In the genomic region with DNA sequence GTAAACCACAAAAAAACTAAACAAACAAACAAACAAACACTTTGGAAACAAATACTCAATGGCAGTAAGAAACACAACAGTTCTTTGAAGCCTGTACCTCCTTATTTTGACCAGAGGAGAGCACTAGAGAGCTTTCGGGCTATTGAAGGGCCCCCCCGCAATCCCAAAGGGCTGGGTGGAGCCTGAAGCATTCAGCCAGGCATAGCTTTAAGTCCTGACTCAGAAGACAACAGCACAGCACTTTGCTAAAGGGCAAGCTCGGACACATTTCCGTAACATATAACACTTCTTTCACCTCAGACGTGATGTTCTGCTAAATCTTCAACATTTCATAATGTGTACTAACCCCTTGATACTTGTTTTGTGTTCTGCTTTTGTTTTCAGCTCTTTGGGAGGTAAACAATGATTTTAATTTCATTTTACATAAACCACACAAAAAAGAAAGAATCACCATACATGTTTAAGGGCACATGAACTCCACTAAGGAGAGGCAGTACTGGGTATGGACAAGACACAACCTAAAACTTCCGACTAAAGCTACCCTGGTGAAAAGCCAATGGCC, we compare ENCODE assay signal across 8 cellular contexts. TPM values are rescaled to one million over a fixed set of nuclear protein-coding genes. Genes with fewer than 3 reads are reported as not detected.
A peak's percentile ranks its signal among the peaks of the same experiment; 100 is the strongest.
DNase-seq lines count a peak whose midpoint lies in the region; ATAC-seq and TF ChIP-seq lines count a peak whose summit lies in the region.

No MANE protein-coding gene starts in this region.

- no peaks in the 10 kb centered on the region for H3K36me3 ChIP-seq in tibial artery

- no peaks in the 10 kb centered on the region for H3K27me3 ChIP-seq in tibial artery

- intact Hi-C loops in tibial artery (cut with DNase I; ENCODE audit: low total_unique reads) = loop anchor here (5.0 to 10.0 kb wide), 4 partner anchors 52 to 360 kb away; no protein-coding TSS in a partner anchor

- H3K4me3 ChIP-seq in epithelial cell of proximal tubule (ENCODE audit: low read depth, low read length) (peak overlapping the region; percentile 33), tibial artery (peak overlapping the region; percentile 11 to 31)

- peak; percentile 99 for TF ChIP-seq CTCF in C4-2B (conservative IDR thresholded peaks at IDR 0.05)
- TF ChIP-seq CTCF in epithelial cell of proximal tubule (conservative IDR thresholded peaks at IDR 0.05; ENCODE audit: low read depth, low read length) = peak; percentile 98
- peak; percentile 95 for TF ChIP-seq CTCF in tibial artery (IDR thresholded peaks at IDR 0.05)

- no peak overlapping the region for H3K27ac ChIP-seq in C4-2B
- peak overlapping the region; percentile 35 to 56 for H3K27ac ChIP-seq in tibial artery

- no peaks in the 10 kb centered on the region for H3K4me1 ChIP-seq in tibial artery

- H3K9me3 ChIP-seq in tibial artery = no peaks in the 10 kb centered on the region

- peak; percentile 86 for DNase-seq in NCI-H1694 (lab: John Stamatoyannopoulos, UW)
- peak; percentile 87 for DNase-seq in SW480 (ENCODE audit: low spot score)
- DNase-seq in epithelial cell of proximal tubule (ENCODE audit: low read depth) = peak; percentile 63
- DNase-seq in middle frontal gyrus (ENCODE audit: extremely low spot score, low spot score) = peak; percentile 50
- DNase-seq in tibial artery = peak; percentile 83 to 88

- ATAC-seq in GM18867 (IDR thresholded peaks at IDR 0.05; ENCODE audit: unreplicated experiment) = peak; percentile 93
- ATAC-seq in HG03039 (IDR thresholded peaks at IDR 0.05; ENCODE audit: unreplicated experiment) = peak; percentile 83

RNA-seq across cellular contexts. Expression of gene SHCBP1L, which starts 9.7 kb away (rescaled TPM):
- 0.17 and 0.80 TPM in 2 replicates for total RNA-seq in epithelial cell of proximal tubule
